Comparison of ENCODE assay signal across 8 cellular contexts in the genomic region with DNA sequence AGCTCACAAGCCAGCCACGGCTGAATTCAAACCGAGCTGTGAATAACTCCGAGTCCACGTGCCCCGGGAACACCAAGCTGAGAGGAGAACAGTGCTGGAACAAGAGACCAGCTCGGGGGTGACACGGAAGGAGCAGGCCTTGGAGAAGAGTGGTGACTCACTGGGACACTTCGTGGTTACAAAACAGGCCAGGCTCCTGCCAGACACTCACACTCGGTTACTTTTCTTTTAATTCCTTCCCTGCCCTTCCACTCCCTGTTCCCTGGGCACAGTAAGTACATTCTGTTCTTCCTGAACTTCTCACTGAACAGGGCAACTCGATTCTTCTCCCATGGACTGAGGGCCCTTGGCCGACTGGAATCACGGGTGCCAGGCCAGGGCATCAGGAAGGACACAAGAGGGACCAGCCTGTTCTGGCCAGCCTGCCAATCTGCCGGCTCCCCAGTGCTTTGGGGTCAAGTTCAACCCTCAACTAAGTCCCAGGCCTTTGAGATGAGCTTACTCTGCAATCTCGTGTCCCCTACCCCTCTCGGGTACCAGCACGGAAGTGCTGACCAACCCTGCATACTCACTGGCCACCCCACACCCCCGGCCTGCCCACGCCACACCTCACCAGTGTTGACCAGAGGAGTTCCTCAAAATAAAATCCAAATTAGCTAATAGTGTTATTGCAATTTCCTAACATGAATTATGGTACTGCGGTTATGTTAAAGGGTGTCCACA.
DNase-seq lines count a peak whose midpoint lies in the region; ATAC-seq lines count a peak whose summit lies in the region.

No MANE protein-coding gene starts in this region.

- peak; percentile 68 to 91 for DNase-seq in NOMO-1 (lab: John Stamatoyannopoulos, UW; ENCODE audit: unreplicated experiment in 2 of 2)
- no peak for DNase-seq in NCI-H82 (lab: John Stamatoyannopoulos, UW)
- DNase-seq in activated CD4-positive, alpha-beta memory T cell treated with anti-CD3 and anti-CD28 coated beads for 36 hours = no peak

- CTCF ChIA-PET in activated CD4-positive, alpha-beta memory T cell treated with anti-CD3 and anti-CD28 coated beads for 36 hours (lab: Charles Lee) = no interaction called here

- H3K36me3 Mint-ChIP-seq in activated CD4-positive, alpha-beta memory T cell treated with anti-CD3 and anti-CD28 coated beads for 36 hours = no peaks in the 10 kb centered on the region

- no peaks in the 10 kb centered on the region for H3K4me1 Mint-ChIP-seq in activated CD4-positive, alpha-beta memory T cell treated with anti-CD3 and anti-CD28 coated beads for 36 hours (ENCODE audit: low read depth)

- POLR2A ChIA-PET in activated CD4-positive, alpha-beta memory T cell treated with anti-CD3 and anti-CD28 coated beads for 36 hours (lab: Charles Lee) = no interaction called here

- H3K27me3 ChIP-seq in ACC112 (ENCODE audit: insufficient read depth, low read length) = no peaks in the 10 kb centered on the region
- no peaks in the 10 kb centered on the region for H3K27me3 ChIP-seq in esophagus (ENCODE audit: control insufficient read depth in 1 of 2, insufficient read depth in 2 of 2, low read length in 2 of 2)
- H3K27me3 ChIP-seq in muscle layer of duodenum (ENCODE audit: low read depth, low read length) = no peaks in the 10 kb centered on the region

- intact Hi-C loops in activated CD4-positive, alpha-beta memory T cell treated with anti-CD3 and anti-CD28 coated beads for 36 hours (cut with micrococcal nuclease) = no loop called here

- H3K36me3 ChIP-seq in ACC112 (ENCODE audit: insufficient read depth, low read length) = no peaks in the 10 kb centered on the region
- no peaks in the 10 kb centered on the region for H3K36me3 ChIP-seq in esophagus (ENCODE audit: control insufficient read depth in 2 of 2, insufficient read depth in 2 of 2, low read length in 1 of 2)
- no peaks in the 10 kb centered on the region for H3K36me3 ChIP-seq in muscle layer of duodenum (ENCODE audit: control insufficient read depth in 1 of 2, insufficient read depth in 2 of 2, low read length in 2 of 2)

- no peak overlapping the region for H3K27ac Mint-ChIP-seq in activated CD4-positive, alpha-beta memory T cell treated with anti-CD3 and anti-CD28 coated beads for 36 hours

- H3K9me3 ChIP-seq in esophagus (ENCODE audit: control insufficient read depth in 2 of 2, insufficient read depth in 1 of 2, low read depth in 1 of 2, low read length in 1 of 2) (no peaks in the 10 kb centered on the region), muscle layer of duodenum (ENCODE audit: control insufficient read depth in 1 of 2, low read length in 2 of 2) (no peaks in the 10 kb centered on the region)

- H3K79me2 ChIP-seq in ACC112 (ENCODE audit: control insufficient read depth, insufficient read depth, low read length, unreplicated experiment) = no peaks in the 10 kb centered on the region

- H3K27ac ChIP-seq in ACC112 (ENCODE audit: low read depth, low read length) (peak overlapping the region; percentile 84), esophagus (ENCODE audit: low read depth in 2 of 2, low read length in 1 of 2) (peak overlapping the region; percentile 96 to 99), muscle layer of duodenum (ENCODE audit: low read length) (peak overlapping the region; percentile 51)

- H3K4me3 Mint-ChIP-seq in activated CD4-positive, alpha-beta memory T cell treated with anti-CD3 and anti-CD28 coated beads for 36 hours = no peak overlapping the region

- peak overlapping the region; percentile 1; the same call in 1 of the 2 replicates for H3K4me3 ChIP-seq in ACC112 (ENCODE audit: low read depth, low read length)
- no peak overlapping the region for H3K4me3 ChIP-seq in esophagus (ENCODE audit: low read depth in 1 of 2, low read length in 2 of 2)
- no peak overlapping the region for H3K4me3 ChIP-seq in muscle layer of duodenum (ENCODE audit: low read depth in 1 of 2, low read length in 2 of 2)

- H2AFZ ChIP-seq in ACC112 (ENCODE audit: low read length, unreplicated experiment) = peak overlapping the region; percentile 68

- no peaks in the 10 kb centered on the region for H3K9me3 Mint-ChIP-seq in activated CD4-positive, alpha-beta memory T cell treated with anti-CD3 and anti-CD28 coated beads for 36 hours

- H3K4me1 ChIP-seq in ACC112 (ENCODE audit: control insufficient read depth, insufficient read depth, low read length, unreplicated experiment) (peaks cover 11% of the 10 kb centered on the region), esophagus (ENCODE audit: control insufficient read depth in 2 of 2, insufficient read depth in 2 of 2, low read length in 1 of 2) (peaks cover 5 to 36% of the 10 kb centered on the region in 2 donors), muscle layer of duodenum (ENCODE audit: control insufficient read depth in 1 of 2, insufficient read depth in 2 of 2, low read length in 2 of 2) (no peaks in the 10 kb centered on the region)

- whole genome bisulfite sequencing in esophagus, 2 donors = 46 to 56% methylated on average over 19 of the region's 19 CpGs

- no peaks in the 10 kb centered on the region for H3K27me3 Mint-ChIP-seq in activated CD4-positive, alpha-beta memory T cell treated with anti-CD3 and anti-CD28 coated beads for 36 hours

- ATAC-seq in HG02870 (IDR thresholded peaks at IDR 0.05; ENCODE audit: unreplicated experiment) = no peak
- no peak for ATAC-seq in HG03097 (IDR thresholded peaks at IDR 0.05; ENCODE audit: low FRiP score, unreplicated experiment)

Comparison
In these comparisons a context has a peak if more than half of its experiments do, and no peak if none do; other contexts are left out.
1. DNase-seq: peak in NOMO-1 (2 of 2); none in NCI-H82 (single experiment) and activated CD4-positive, alpha-beta memory T cell treated with anti-CD3 and anti-CD28 coated beads for 36 hours (single experiment).
2. Peak in every context shown above with its lines, with median percentiles within 50 percentile points of each other: H3K27ac ChIP-seq.